ENCODE assay signal across 8 cellular contexts in the genomic region with DNA sequence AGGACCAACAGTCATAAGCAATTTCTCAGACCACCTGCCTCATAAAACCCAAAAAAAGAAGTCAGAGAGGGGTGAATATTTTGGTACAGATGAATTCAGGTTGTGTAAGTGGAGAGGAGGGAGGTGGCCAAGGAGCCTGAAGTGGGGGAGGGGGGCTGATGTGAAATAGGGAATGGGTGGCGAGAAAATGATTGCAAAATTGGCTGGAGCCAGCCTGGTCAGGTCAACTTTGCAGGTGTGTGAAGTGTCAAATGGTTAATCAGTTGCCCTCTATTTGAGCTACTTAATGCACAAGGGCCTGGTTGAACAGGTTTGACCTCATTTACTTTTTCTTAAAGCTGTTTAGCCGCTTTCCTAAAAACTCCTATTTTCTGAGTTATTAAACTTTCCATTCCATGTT. TPM values are rescaled to one million over a fixed set of nuclear protein-coding genes. Genes with fewer than 3 reads are reported as not detected.
DNase-seq lines count a peak whose midpoint lies in the region; ATAC-seq, FAIRE-seq and TF ChIP-seq lines count a peak whose summit lies in the region.
"Not testable (repeated sequence)": the region's sequence is repeated elsewhere in the genome, so short reads cannot be mapped to it uniquely, and the experiment has no call there.
"Had no signal": no experiment of that assay in that cellular context is flagged by ENCODE, and none has a peak within 500 bp of the region (broad histone marks: within the 10 kb centered on the region; RNA-seq: fewer than 3 reads in every experiment).

No MANE protein-coding gene starts in this region.

- H3K27ac Mint-ChIP-seq in Calu3 (ENCODE audit: unreplicated experiment); activated B cell treated with CpG ODN at 0.5 μM for 24 hours: not testable (repeated sequence)
- H3K27ac Mint-ChIP-seq in memory B cell, result peak overlapping the region; percentile 81
- H3K27ac Mint-ChIP-seq in stimulated activated memory B cell treated with anti-CD40 and anti-IgM and Interleukin-4, amounts not matched to agents 10 μg/mL and 1 μg/mL and 100 μg/mL, for 72 hours, result peak overlapping the region; percentile 94

- not testable (repeated sequence) for H3K23ac ChIP-seq in H1 (ENCODE audit: insufficient read length)

- H3K4me2 ChIP-seq in H1 (ENCODE audit: insufficient read depth in 1 of 2, low read depth in 2 of 2, low read length in 2 of 2), result not testable (repeated sequence)

- peak overlapping the region; percentile 5 for H3K4me3 Mint-ChIP-seq in Calu3 (ENCODE audit: low read depth, unreplicated experiment)
- H3K4me3 Mint-ChIP-seq in activated B cell treated with CpG ODN at 0.5 μM for 24 hours, result peak overlapping the region; percentile 38
- not testable (repeated sequence) for H3K4me3 Mint-ChIP-seq in memory B cell
- peak overlapping the region; percentile 21 for H3K4me3 Mint-ChIP-seq in stimulated activated memory B cell treated with anti-CD40 and anti-IgM and Interleukin-4, amounts not matched to agents 10 μg/mL and 1 μg/mL and 100 μg/mL, for 72 hours

- intact Hi-C loops in Calu3 (cut with micrococcal nuclease; ENCODE audit: unreplicated experiment); upper lobe of right lung (cut with DNase I): not testable (repeated sequence)
- intact Hi-C loops in activated B cell treated with CpG ODN at 0.5 μM for 24 hours (cut with micrococcal nuclease), result loop anchor here (5.0 kb wide), 2 partner anchors 42 to 43 kb away; no protein-coding TSS in a partner anchor

- not testable (repeated sequence) for H3K27me3 ChIP-seq in H1 (replicated peaks in 1 of 4; ENCODE audit: control insufficient read depth in 3 of 4, extremely low read depth in 1 of 4, insufficient read depth in 3 of 4, low read length in 3 of 4); upper lobe of right lung

- H3K23me2 ChIP-seq in H1 (ENCODE audit: low read depth, low read length), result not testable (repeated sequence)

- not testable (repeated sequence) for H3K4ac ChIP-seq in H1 (replicated peaks; ENCODE audit: insufficient read length, low read depth, low read length)

- not testable (repeated sequence) for H3K14ac ChIP-seq in H1 (ENCODE audit: insufficient read length)

- not testable (repeated sequence) for H3K79me1 ChIP-seq in H1 (ENCODE audit: low read depth, low read length)

- WGBS in H1 (ENCODE audit: extremely low coverage in 1 of 2, insufficient coverage in 1 of 2, insufficient read length in 1 of 2, insufficient replicate concordance in 2 of 2, low coverage in 1 of 2, low lambda C conversion rate in 2 of 2, missing lambda C conversion rate in 1 of 2), 2 experiments, result 94% methylated on average over 2 of the region's 2 CpGs; no CpG with 5 or more reads in 1 of the 2 experiments

- not testable (repeated sequence) for H2BK20ac ChIP-seq in H1 (ENCODE audit: low read length)

- peak; percentile 26 for DNase-seq in Calu3
- DNase-seq in NCI-H748 (lab: John Stamatoyannopoulos, UW; ENCODE audit: unreplicated experiment), result peak; percentile 26
- not testable (repeated sequence) for DNase-seq in activated B cell treated with CpG ODN at 0.5 μM for 24 hours; H1 (ENCODE audit: low read depth in 1 of 2, low spot score in 2 of 2); memory B cell (ENCODE audit: low spot score in 2 of 2)
- peak; percentile 75 for DNase-seq in upper lobe of right lung

- not testable (repeated sequence) for FAIRE-seq in H1 (lab: Jason Lieb, UNC)

- peak overlapping the region; percentile 60; the same call in 1 of the 2 replicates for H2BK5ac ChIP-seq in H1 (ENCODE audit: low read depth, low read length)

- H4K20me1 ChIP-seq in H1 (replicated peaks in 1 of 2; ENCODE audit: control insufficient read depth in 1 of 2, insufficient read depth in 2 of 2, low read length in 2 of 2), result not testable (repeated sequence)

- H2BK15ac ChIP-seq in H1 (ENCODE audit: low read length), result not testable (repeated sequence)

- not testable (repeated sequence) for TF ChIP-seq RAD21 in H1 (IDR thresholded peaks at IDR 0.05 in 1 of 2, conservative IDR thresholded peaks at IDR 0.05 in 1 of 2; ENCODE audit: low read depth in 2 of 2, low read length in 2 of 2)

- H2AK5ac ChIP-seq in H1 (ENCODE audit: low read depth, low read length), result not testable (repeated sequence)

- not testable (repeated sequence) for TF ChIP-seq CTCF in Calu3 (IDR thresholded peaks at IDR 0.05; ENCODE audit: unreplicated experiment); activated B cell treated with CpG ODN at 0.5 μM for 24 hours (IDR thresholded peaks at IDR 0.05); H1 (IDR thresholded peaks at IDR 0.05; ENCODE audit: control extremely low read depth in 1 of 3, insufficient read depth in 1 of 3, low read depth in 1 of 3, low read length in 3 of 3); upper lobe of right lung (IDR thresholded peaks at IDR 0.05)

- not testable (repeated sequence) for H4K91ac ChIP-seq in H1 (replicated peaks; ENCODE audit: insufficient read length, low read length)

- H3K27me3 Mint-ChIP-seq in Calu3 (ENCODE audit: unreplicated experiment); activated B cell treated with CpG ODN at 0.5 μM for 24 hours; memory B cell; stimulated activated memory B cell treated with anti-CD40 and anti-IgM and Interleukin-4, amounts not matched to agents 10 μg/mL and 1 μg/mL and 100 μg/mL, for 72 hours: not testable (repeated sequence)

- not testable (repeated sequence) for H3K9me3 Mint-ChIP-seq in Calu3 (ENCODE audit: low read depth, unreplicated experiment); activated B cell treated with CpG ODN at 0.5 μM for 24 hours; memory B cell; stimulated activated memory B cell treated with anti-CD40 and anti-IgM and Interleukin-4, amounts not matched to agents 10 μg/mL and 1 μg/mL and 100 μg/mL, for 72 hours

- not testable (repeated sequence) for H3K79me2 ChIP-seq in H1 (ENCODE audit: control insufficient read depth in 1 of 2, insufficient read depth in 2 of 2, low read length in 2 of 2)

- H3K36me3 ChIP-seq in H1 (ENCODE audit: control insufficient read depth in 2 of 4, insufficient read depth in 4 of 4, low read length in 3 of 4); upper lobe of right lung: not testable (repeated sequence)

- not testable (repeated sequence) for H3K9me3 ChIP-seq in H1 (ENCODE audit: insufficient read depth in 2 of 2, low read depth in 1 of 2, low read length in 1 of 2); upper lobe of right lung

- not testable (repeated sequence) for TF ChIP-seq POLR2A in H1 (IDR thresholded peaks at IDR 0.05; ENCODE audit: control extremely low read depth in 1 of 2, low read depth in 2 of 2, low read length in 2 of 2)

- not testable (repeated sequence) for H3K4me3 ChIP-seq in H1 (ENCODE audit: extremely low read depth in 1 of 4, insufficient read depth in 2 of 4, low read depth in 3 of 4, low read length in 4 of 4); upper lobe of right lung

- not testable (repeated sequence) for H4K8ac ChIP-seq in H1 (ENCODE audit: extremely low read depth, insufficient read depth, low read length)

- not testable (repeated sequence) for H2AFZ ChIP-seq in H1 (ENCODE audit: low read length)

- not testable (repeated sequence) for TF ChIP-seq EP300 in H1 (IDR thresholded peaks at IDR 0.05; ENCODE audit: borderline replicate concordance in 1 of 2, low read depth in 2 of 2, low read length in 2 of 2)

- H2BK12ac ChIP-seq in H1 (ENCODE audit: low read depth, low read length), result not testable (repeated sequence)

- not testable (repeated sequence) for H3K9ac ChIP-seq in H1 (replicated peaks in 1 of 4; ENCODE audit: extremely low read depth in 1 of 4, low read depth in 3 of 4, low read length in 3 of 4)

- peaks cover 6 to 19% (median 11%) of the 10 kb centered on the region in 4 experiments; a peak in 6 of 7 replicates for H3K4me1 ChIP-seq in H1 (replicated peaks in 1 of 4; ENCODE audit: control insufficient read depth in 3 of 4, insufficient read depth in 4 of 4, low read length in 3 of 4)
- not testable (repeated sequence) for H3K4me1 ChIP-seq in upper lobe of right lung

- not testable (repeated sequence) for BruUV-seq in Calu3 (replicated peaks; lab: Mats Ljungman, UMichigan)

- H4K5ac ChIP-seq in H1 (ENCODE audit: insufficient read length, low read depth, low read length), result not testable (repeated sequence)

- H3K4me1 Mint-ChIP-seq in Calu3 (ENCODE audit: low read depth, unreplicated experiment) (peaks cover 68% of the 10 kb centered on the region), activated B cell treated with CpG ODN at 0.5 μM for 24 hours (peaks cover 27% of the 10 kb centered on the region), memory B cell (peaks cover 14% of the 10 kb centered on the region)
- H3K4me1 Mint-ChIP-seq in stimulated activated memory B cell treated with anti-CD40 and anti-IgM and Interleukin-4, amounts not matched to agents 10 μg/mL and 1 μg/mL and 100 μg/mL, for 72 hours, result peaks cover 41% of the 10 kb centered on the region

- not testable (repeated sequence) for ATAC-seq in activated B cell treated with CpG ODN at 0.5 μM for 24 hours (ENCODE audit: low read depth); memory B cell (ENCODE audit: low read depth); stimulated activated memory B cell treated with anti-CD40 and anti-IgM and Interleukin-4, amounts not matched to agents 10 μg/mL and 1 μg/mL and 100 μg/mL, for 72 hours; upper lobe of right lung

- H2BK120ac ChIP-seq in H1 (replicated peaks; ENCODE audit: low read depth, low read length), result not testable (repeated sequence)

- not testable (repeated sequence) for H3K27ac ChIP-seq in H1 (ENCODE audit: low read depth, low read length); upper lobe of right lung

- POLR2A ChIA-PET in activated B cell treated with CpG ODN at 0.5 μM for 24 hours (lab: Charles Lee); H1 (lab: Charles Lee; ENCODE audit: partially characterized antibody): not testable (repeated sequence)

- not testable (repeated sequence) for H3K56ac ChIP-seq in H1 (replicated peaks; ENCODE audit: insufficient read length, low read depth, low read length)

- CTCF ChIA-PET in Calu3 (lab: Charles Lee), result not testable (repeated sequence)
- CTCF ChIA-PET in activated B cell treated with CpG ODN at 0.5 μM for 24 hours (lab: Charles Lee) (interaction anchor here (2.2 kb wide), 1 partner anchor 55 kb away, joined by 10 read pairs; no protein-coding TSS in a partner anchor), H1 (lab: Charles Lee; ENCODE audit: partially characterized antibody) (interaction anchor here (0.6 to 2.6 kb wide), 3 partner anchors 34 to 56 kb away, joined by 3 to 11 read pairs (median 3); no protein-coding TSS in a partner anchor)

- not testable (repeated sequence) for H3K18ac ChIP-seq in H1 (ENCODE audit: extremely low read depth, low read length)

- not testable (repeated sequence) for H3K36me3 Mint-ChIP-seq in Calu3 (ENCODE audit: insufficient read depth, unreplicated experiment); activated B cell treated with CpG ODN at 0.5 μM for 24 hours (ENCODE audit: low read depth); memory B cell; stimulated activated memory B cell treated with anti-CD40 and anti-IgM and Interleukin-4, amounts not matched to agents 10 μg/mL and 1 μg/mL and 100 μg/mL, for 72 hours

RNA-seq across cellular contexts. Expression of a gene that starts 38.1 kb away (rescaled TPM):
- 13.2 and 15.3 TPM in 2 replicates for total RNA-seq in Calu3 (2022)
- 6.8 and 7.2 TPM in 2 replicates for total RNA-seq in activated B cell treated with CpG ODN at 0.5 μM for 24 hours
- 30.2 and 32.2 TPM in 2 replicates for total RNA-seq in H1 (2021; fragmentation: NEBNext Ultra II Directional; extraction: Animal tissue kit (Norgen Biotek cat#: 25700))
- 30.0 and 38.7 TPM in 2 replicates for polyA plus RNA-seq in H1 (2011; rRNA removed)
- polyA plus RNA-seq in H1 (2011; cell fraction: cytosol; rRNA removed), result 35.4 TPM
- polyA plus RNA-seq in H1 (2011; cell fraction: nucleus; rRNA removed), result 56.5 TPM
- polyA plus RNA-seq in H1 (2012, experiment 1 of 2), result 20.6 to 27.8 TPM (median 24.4 TPM) in 4 replicates
- polyA plus RNA-seq in H1 (2012, experiment 2 of 2), result 10.1 TPM
- 30.9 TPM for polyA plus RNA-seq in H1 (2013, experiment 1 of 2)
- 28.1 TPM for polyA plus RNA-seq in H1 (2013, experiment 2 of 2)
- polyA minus RNA-seq in H1 (2011; rRNA and poly(A)+ RNA removed), result 56.8 and 70.7 TPM in 2 replicates
- polyA minus RNA-seq in H1 (2011; cell fraction: cytosol; rRNA and poly(A)+ RNA removed), result 34.7 TPM
- 28.1 TPM for polyA minus RNA-seq in H1 (2011; cell fraction: nucleus; rRNA and poly(A)+ RNA removed)
- 20.1 TPM for total RNA-seq in upper lobe of right lung
- polyA plus RNA-seq: CD4-positive, alpha-beta memory T cell had no signal

RNA-seq across cellular contexts. Expression of a gene that starts 58.6 kb away (rescaled TPM):
- 18.9 and 22.9 TPM in 2 replicates for total RNA-seq in Calu3 (2022)
- 146 and 160 TPM in 2 replicates for total RNA-seq in activated B cell treated with CpG ODN at 0.5 μM for 24 hours
- 5.5 and 6.0 TPM in 2 replicates for total RNA-seq in H1 (2021; fragmentation: NEBNext Ultra II Directional; extraction: Animal tissue kit (Norgen Biotek cat#: 25700))
- polyA plus RNA-seq in H1 (2011; rRNA removed), result 2.8 and 5.3 TPM in 2 replicates
- polyA plus RNA-seq in H1 (2011; cell fraction: cytosol; rRNA removed), result 5.6 TPM
- polyA plus RNA-seq in H1 (2011; cell fraction: nucleus; rRNA removed), result 1.8 TPM
- 2.7 to 5.7 TPM (median 3.0 TPM) in 4 replicates for polyA plus RNA-seq in H1 (2012, experiment 1 of 2)
- 2.1 TPM for polyA plus RNA-seq in H1 (2012, experiment 2 of 2)
- polyA plus RNA-seq in H1 (2013, experiment 1 of 2), result 8.4 TPM
- 11.1 TPM for polyA plus RNA-seq in H1 (2013, experiment 2 of 2)
- 2.6 and 7.8 TPM in 2 replicates for polyA minus RNA-seq in H1 (2011; rRNA and poly(A)+ RNA removed)
- polyA minus RNA-seq in H1 (2011; cell fraction: cytosol; rRNA and poly(A)+ RNA removed), result 4.0 TPM
- 8.1 TPM for polyA minus RNA-seq in H1 (2011; cell fraction: nucleus; rRNA and poly(A)+ RNA removed)
- 33.2 TPM for total RNA-seq in upper lobe of right lung
